Comparison of ENCODE assay signal across 7 cellular contexts in the genomic region with DNA sequence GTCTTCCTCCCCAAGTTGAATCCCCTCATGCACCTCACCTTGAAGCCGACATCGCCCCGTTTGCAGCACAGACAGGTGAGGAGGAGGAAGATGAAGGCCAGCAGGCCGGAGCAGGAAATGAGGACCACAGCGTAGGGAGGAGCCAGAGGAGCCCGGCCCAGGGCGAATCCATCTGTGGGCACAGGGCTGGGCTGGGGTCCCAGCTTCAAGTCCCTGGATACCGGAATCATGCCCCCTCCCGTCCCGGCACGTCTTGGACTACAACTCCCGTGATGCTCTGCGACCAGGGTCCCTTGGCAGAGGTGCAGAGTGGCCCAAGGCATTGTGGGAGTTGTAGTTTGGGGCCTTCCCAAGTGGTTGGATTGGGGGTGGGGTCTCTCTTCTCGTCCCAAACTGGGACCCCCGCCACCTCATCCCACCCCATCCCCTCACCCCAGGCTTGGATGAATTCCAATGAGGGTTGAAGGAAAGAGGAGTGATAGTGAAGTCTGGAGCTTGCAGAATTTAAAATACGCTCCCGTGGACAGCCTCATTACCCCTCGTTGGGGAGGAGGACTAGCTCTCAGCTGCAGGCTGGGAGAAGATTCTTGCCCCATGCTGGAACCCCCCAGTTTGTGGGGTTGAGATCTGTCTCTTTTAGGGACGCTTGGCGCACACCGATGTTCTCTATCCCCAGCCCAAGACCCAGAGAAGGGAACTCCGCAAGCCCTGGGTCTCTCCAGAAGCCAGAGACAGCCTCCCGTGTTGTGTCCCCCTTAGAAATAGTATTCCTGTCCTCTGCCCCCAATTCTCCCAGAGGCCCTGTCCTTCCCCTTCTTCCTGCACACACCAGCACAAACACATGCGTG. TPM values are rescaled to one million over a fixed set of nuclear protein-coding genes. Genes with fewer than 3 reads are reported as not detected.
DNase-seq lines count a peak whose midpoint lies in the region; ATAC-seq and TF ChIP-seq lines count a peak whose summit lies in the region.

No MANE protein-coding gene starts in this region.

- POLR2A ChIA-PET in activated CD8-positive, alpha-beta T cell treated with anti-CD3 and anti-CD28 coated beads, Interleukin-2, amount 10 ng/mL, durations not matched to agents 7 days and 5 days (lab: Charles Lee) = interaction anchor here (1.0 kb wide), 1 partner anchor 108 kb away, joined by 3 read pairs; the partner anchor contains the start of genes RPL18 and SPHK2

- H3K36me3 ChIP-seq in effector memory CD4-positive, alpha-beta T cell (ENCODE audit: control insufficient read depth, insufficient read depth, low read length) = peaks cover 9% of the 10 kb centered on the region
- no peaks in the 10 kb centered on the region for H3K36me3 ChIP-seq in mesenchymal stem cell (ENCODE audit: control insufficient read depth in 1 of 2, insufficient read depth in 2 of 2, low read depth in 1 of 2, low read length in 2 of 2)

- no peak overlapping the region for H4K91ac ChIP-seq in mesenchymal stem cell (ENCODE audit: low read length)

- H3K27me3 ChIP-seq in effector memory CD4-positive, alpha-beta T cell (replicated peaks; ENCODE audit: control insufficient read depth, insufficient read depth, low read length, poor library complexity, severe bottlenecking) = no peaks in the 10 kb centered on the region
- peaks cover 41 to 49% of the 10 kb centered on the region in 2 experiments for H3K27me3 ChIP-seq in mesenchymal stem cell (ENCODE audit: control insufficient read depth in 1 of 2, insufficient read depth in 1 of 2, low read length in 2 of 2)

- WGBS in mesenchymal stem cell = 22% methylated on average over 16 of the region's 24 CpGs

- H3K79me1 ChIP-seq in mesenchymal stem cell (replicated peaks; ENCODE audit: low read length, poor library complexity, severe bottlenecking) = no peaks in the 10 kb centered on the region

- H3K27ac ChIP-seq in effector memory CD4-positive, alpha-beta T cell (ENCODE audit: insufficient read depth, low read length, poor library complexity, severe bottlenecking) = peak overlapping the region; percentile 55
- no peak overlapping the region for H3K27ac ChIP-seq in mesenchymal stem cell (ENCODE audit: low read length, poor library complexity, severe bottlenecking)

- H3K4ac ChIP-seq in mesenchymal stem cell (ENCODE audit: low read depth in 1 of 2, low read length in 2 of 2) = no peak overlapping the region

- H3K9me3 Mint-ChIP-seq in activated CD8-positive, alpha-beta T cell treated with anti-CD3 and anti-CD28 coated beads, Interleukin-2, amount 10 ng/mL, durations not matched to agents 7 days and 5 days (ENCODE audit: insufficient read depth) = no peaks in the 10 kb centered on the region

- H3K9me3 ChIP-seq in effector memory CD4-positive, alpha-beta T cell (ENCODE audit: control insufficient read depth, low read length) = no peaks in the 10 kb centered on the region
- no peaks in the 10 kb centered on the region for H3K9me3 ChIP-seq in mesenchymal stem cell (ENCODE audit: control insufficient read depth, low read length)

- H2AFZ ChIP-seq in mesenchymal stem cell (ENCODE audit: low read depth, low read length) = no peak overlapping the region

- no peak overlapping the region for H2BK120ac ChIP-seq in mesenchymal stem cell (ENCODE audit: low read depth, low read length)

- no peak overlapping the region for H2BK5ac ChIP-seq in mesenchymal stem cell (ENCODE audit: low read depth, low read length, poor library complexity, severe bottlenecking)

- H3K4me2 ChIP-seq in mesenchymal stem cell (ENCODE audit: low read length, poor library complexity, severe bottlenecking) = peak overlapping the region; percentile 24

- peak overlapping the region; percentile 21 for H3K27ac Mint-ChIP-seq in activated CD8-positive, alpha-beta T cell treated with anti-CD3 and anti-CD28 coated beads, Interleukin-2, amount 10 ng/mL, durations not matched to agents 7 days and 5 days

- H3K4me3 Mint-ChIP-seq in activated CD8-positive, alpha-beta T cell treated with anti-CD3 and anti-CD28 coated beads, Interleukin-2, amount 10 ng/mL, durations not matched to agents 7 days and 5 days = peak overlapping the region; percentile 78

- H3K9ac ChIP-seq in mesenchymal stem cell (ENCODE audit: low read length) = no peak overlapping the region

- peaks cover 23% of the 10 kb centered on the region for H3K4me1 ChIP-seq in effector memory CD4-positive, alpha-beta T cell (ENCODE audit: control insufficient read depth, insufficient read depth, low read length, poor library complexity, severe bottlenecking)
- peaks cover 9% of the 10 kb centered on the region for H3K4me1 ChIP-seq in mesenchymal stem cell (ENCODE audit: control insufficient read depth, insufficient read depth, low read depth, low read length)

- peak; percentile 43 for ATAC-seq in activated CD8-positive, alpha-beta T cell treated with anti-CD3 and anti-CD28 coated beads, Interleukin-2, amount 10 ng/mL, durations not matched to agents 7 days and 5 days
- ATAC-seq in GM21619 (IDR thresholded peaks at IDR 0.05; ENCODE audit: unreplicated experiment) = no peak

- CTCF ChIA-PET in activated CD8-positive, alpha-beta T cell treated with anti-CD3 and anti-CD28 coated beads, Interleukin-2, amount 10 ng/mL, durations not matched to agents 7 days and 5 days (lab: Charles Lee) = interaction anchor here (0.8 to 8.3 kb wide), 2 partner anchors 21 to 76 kb away, joined by 3 to 166 read pairs; no protein-coding TSS in a partner anchor

- no peak overlapping the region for H3K23ac ChIP-seq in mesenchymal stem cell (ENCODE audit: low read length in 2 of 2)

- H2AK5ac ChIP-seq in mesenchymal stem cell (ENCODE audit: low read length, severe bottlenecking) = no peak overlapping the region

- no peaks in the 10 kb centered on the region for H3K36me3 Mint-ChIP-seq in activated CD8-positive, alpha-beta T cell treated with anti-CD3 and anti-CD28 coated beads, Interleukin-2, amount 10 ng/mL, durations not matched to agents 7 days and 5 days (ENCODE audit: low read depth)

- H3K4me1 Mint-ChIP-seq in activated CD8-positive, alpha-beta T cell treated with anti-CD3 and anti-CD28 coated beads, Interleukin-2, amount 10 ng/mL, durations not matched to agents 7 days and 5 days (ENCODE audit: low read depth) = peaks cover 18% of the 10 kb centered on the region

- peak overlapping the region; percentile 57 for H4K8ac ChIP-seq in mesenchymal stem cell (ENCODE audit: low read length)

- no peak for TF ChIP-seq CTCF in GM20000 (IDR thresholded peaks at IDR 0.05; ENCODE audit: extremely low read depth, missing control alignments)

- H3K18ac ChIP-seq in mesenchymal stem cell (ENCODE audit: low read depth in 1 of 2, low read length in 2 of 2) = no peak overlapping the region

- H2BK15ac ChIP-seq in mesenchymal stem cell (ENCODE audit: low read depth, poor library complexity, severe bottlenecking) = no peak overlapping the region

- no peak overlapping the region for H2BK12ac ChIP-seq in mesenchymal stem cell (ENCODE audit: low read length in 2 of 2)

- DNase-seq in GM20000 (ENCODE audit: low spot score) = peak; percentile 80
- peak; percentile 25 for DNase-seq in NCI-H345 treated with DMSO at 0.1 percent for 48 hours (lab: John Stamatoyannopoulos, UW; ENCODE audit: unreplicated experiment)
- DNase-seq in activated CD8-positive, alpha-beta T cell treated with anti-CD3 and anti-CD28 coated beads, Interleukin-2, amount 10 ng/mL, durations not matched to agents 7 days and 5 days = peak; percentile 85
- DNase-seq in effector memory CD4-positive, alpha-beta T cell = peak; percentile 42 to 67 (median 60)
- DNase-seq in mesenchymal stem cell = peak; percentile 65
- DNase-seq in stimulated activated CD8-positive, alpha-beta memory T cell treated with anti-CD3 and anti-CD28 coated beads, Interleukin-15, amount 100 ng/mL, for 1 hour (ENCODE audit: low read depth) = peak; percentile 69

- H3K14ac ChIP-seq in mesenchymal stem cell (ENCODE audit: low read length in 2 of 2) = no peak overlapping the region

- peak overlapping the region; percentile 54 for H3K4me3 ChIP-seq in effector memory CD4-positive, alpha-beta T cell (ENCODE audit: insufficient read depth, low read depth, low read length, poor library complexity, severe bottlenecking)
- H3K4me3 ChIP-seq in mesenchymal stem cell (ENCODE audit: insufficient read depth in 1 of 2, low read depth in 1 of 2, low read length in 2 of 2) = no peak overlapping the region

- no peaks in the 10 kb centered on the region for H3K27me3 Mint-ChIP-seq in activated CD8-positive, alpha-beta T cell treated with anti-CD3 and anti-CD28 coated beads, Interleukin-2, amount 10 ng/mL, durations not matched to agents 7 days and 5 days (ENCODE audit: low read depth)

RNA-seq across cellular contexts. Expression of gene LMTK3, which starts 1.0 kb away (rescaled TPM):
- 1 to 10 TPM; 2.8 to 3.7 TPM for total RNA-seq in activated CD8-positive, alpha-beta T cell treated with anti-CD3 and anti-CD28 coated beads, Interleukin-2, amount 10 ng/mL, durations not matched to agents 7 days and 5 days
- polyA plus RNA-seq in mesenchymal stem cell (2013, experiment 1 of 2) = 0.66 TPM
- 0.55 TPM for polyA plus RNA-seq in mesenchymal stem cell (2013, experiment 2 of 2)

RNA-seq across cellular contexts. Expression of gene SULT2B1, which starts 41.3 kb away (rescaled TPM):
- total RNA-seq in activated CD8-positive, alpha-beta T cell treated with anti-CD3 and anti-CD28 coated beads, Interleukin-2, amount 10 ng/mL, durations not matched to agents 7 days and 5 days = not detected
- polyA plus RNA-seq in mesenchymal stem cell (2013, experiment 1 of 2) = 0.83 TPM
- 0.70 TPM for polyA plus RNA-seq in mesenchymal stem cell (2013, experiment 2 of 2)

RNA-seq across cellular contexts. Expression of gene CYTH2, which starts 41.5 kb away (rescaled TPM):
- 10 to 100 TPM; 48.3 to 50.3 TPM for total RNA-seq in activated CD8-positive, alpha-beta T cell treated with anti-CD3 and anti-CD28 coated beads, Interleukin-2, amount 10 ng/mL, durations not matched to agents 7 days and 5 days
- polyA plus RNA-seq in mesenchymal stem cell (2013, experiment 1 of 2) = 47.7 TPM
- 45.1 TPM for polyA plus RNA-seq in mesenchymal stem cell (2013, experiment 2 of 2)

RNA-seq across cellular contexts. Expression of gene KCNJ14, which starts 55.3 kb away (rescaled TPM):
- total RNA-seq in activated CD8-positive, alpha-beta T cell treated with anti-CD3 and anti-CD28 coated beads, Interleukin-2, amount 10 ng/mL, durations not matched to agents 7 days and 5 days = 1 to 10 TPM; 1.4 to 1.5 TPM
- 0.25 TPM for polyA plus RNA-seq in mesenchymal stem cell (2013, experiment 1 of 2)
- 0.21 TPM for polyA plus RNA-seq in mesenchymal stem cell (2013, experiment 2 of 2)

Comparison
In these comparisons a context has a peak if more than half of its experiments do, and no peak if none do; other contexts are left out.
1. DNase-seq: peak in every context shown above with its lines; median percentile 85 in activated CD8-positive, alpha-beta T cell treated with anti-CD3 and anti-CD28 coated beads, Interleukin-2, amount 10 ng/mL, durations not matched to agents 7 days and 5 days; 80 in GM20000; 69 in stimulated activated CD8-positive, alpha-beta memory T cell treated with anti-CD3 and anti-CD28 coated beads, Interleukin-15, amount 100 ng/mL, for 1 hour; 65 in mesenchymal stem cell; 60 in effector memory CD4-positive, alpha-beta T cell; 25 in NCI-H345 treated with DMSO at 0.1 percent for 48 hours.